ENCODE assay signal across 8 cellular contexts in genomic region chr2:74148457-74149248, GRCh38. TPM values are rescaled to one million over a fixed set of nuclear protein-coding genes. Genes with fewer than 3 reads are reported as not detected.
DNase-seq lines count a peak whose midpoint lies in the region; ATAC-seq and TF ChIP-seq lines count a peak whose summit lies in the region.

No MANE protein-coding gene starts in this region.

- H3K27me3 ChIP-seq in Peyer's patch: no peaks in the 10 kb centered on the region

- DNase-seq in Peyer's patch (no peak), foreskin fibroblast (peak; percentile 12 to 43), KG1 (lab: John Stamatoyannopoulos, UW) (no peak), AML-193 (lab: John Stamatoyannopoulos, UW) (no peak), iPS-NIHi11 (ENCODE audit: low spot score) (no peak)
- DNase-seq in activated effector memory CD4-positive, alpha-beta T cell treated with anti-CD3 and anti-CD28 coated beads, Interleukin-2, amount 50 U/mL, for 16 hours: no peak

- peaks cover 0 to 25% (median 0%) of the 10 kb centered on the region in 3 donors for H3K36me3 ChIP-seq in Peyer's patch

- TF ChIP-seq CTCF in Peyer's patch (IDR thresholded peaks at IDR 0.05) (no peak), foreskin fibroblast (IDR thresholded peaks at IDR 0.05; ENCODE audit: low read depth, low read length) (no peak)

- no peaks in the 10 kb centered on the region for H3K9me3 ChIP-seq in Peyer's patch

- H3K4me3 ChIP-seq in Peyer's patch (peak overlapping the region; percentile 62 to 90 (median 79)), foreskin fibroblast (ENCODE audit: low read depth in 1 of 2, low read length in 2 of 2) (peak overlapping the region; percentile 81 to 86), skin epidermis (peak overlapping the region; percentile 61 to 87 (median 74))

- ATAC-seq in GM19023 (IDR thresholded peaks at IDR 0.05; ENCODE audit: unreplicated experiment): peak; percentile 3

- H3K27ac ChIP-seq in Peyer's patch (peak overlapping the region; percentile 13 to 70 (median 40)), skin epidermis (peak overlapping the region in 16 of 21 experiments; percentile 53 to 86 (median 75))

- no peak for TF ChIP-seq POLR2A in Peyer's patch (IDR thresholded peaks at IDR 0.05)

- H3K4me1 ChIP-seq in Peyer's patch: peaks cover 0 to 19% (median 7%) of the 10 kb centered on the region in 4 donors

RNA-seq across cellular contexts. Expression of gene BOLA3, which starts 0.9 kb away (rescaled TPM):
- total RNA-seq in Peyer's patch: 10 to 100 TPM; 17.7 to 72.6 (median 28.0) TPM

RNA-seq across cellular contexts. Expression of gene MOB1A, which starts 30.0 kb away (rescaled TPM):
- total RNA-seq in Peyer's patch: 100 to 1,000 TPM in 1 of 4 donors, 10 to 100 TPM in 3; 46.7 to 102 (median 77.6) TPM

RNA-seq across cellular contexts. Expression of gene MTHFD2, which starts 49.8 kb away (rescaled TPM):
- 10 to 100 TPM; 15.1 to 24.8 (median 16.2) TPM for total RNA-seq in Peyer's patch

Comparison
In these comparisons a context has a peak if more than half of its experiments do, and no peak if none do; other contexts are left out.
1. DNase-seq: peak in foreskin fibroblast (2 of 2); none in Peyer's patch (0 of 3), activated effector memory CD4-positive, alpha-beta T cell treated with anti-CD3 and anti-CD28 coated beads, Interleukin-2, amount 50 U/mL, for 16 hours (single experiment), KG1 (single experiment), AML-193 (0 of 2) and iPS-NIHi11 (single experiment).
2. Peak in every context shown above with its lines, with median percentiles within 50 percentile points of each other: H3K4me3 ChIP-seq.